In the genomic region with DNA sequence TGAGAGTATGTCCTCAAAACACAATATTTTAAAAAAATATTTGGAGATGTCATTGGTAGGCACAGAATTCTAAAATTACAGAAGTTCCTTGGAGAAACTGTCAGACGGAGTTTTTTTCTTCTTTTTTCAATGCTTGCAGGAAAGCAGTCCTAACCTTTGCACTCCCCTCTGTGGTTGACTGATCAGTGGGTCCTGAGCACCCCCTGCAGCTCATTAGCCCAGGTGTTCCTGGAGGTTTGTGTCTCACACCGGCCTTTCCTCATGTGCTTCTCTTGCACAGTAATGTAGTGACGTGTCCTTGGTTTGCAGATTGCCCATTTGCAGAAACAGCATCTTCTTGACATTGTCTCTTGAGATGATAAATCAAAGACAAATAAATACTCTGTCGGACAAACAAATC, we compare ENCODE assay signal across 8 cellular contexts.
A peak's percentile ranks its signal among the peaks of the same experiment; 100 is the strongest.
DNase-seq lines count a peak whose midpoint lies in the region; ATAC-seq and TF ChIP-seq lines count a peak whose summit lies in the region.

No MANE protein-coding gene starts in this region.

- H3K27me3 ChIP-seq in CD8-positive, alpha-beta memory T cell (ENCODE audit: insufficient read depth, low read length, poor library complexity, severe bottlenecking), result no peaks in the 10 kb centered on the region

- TF ChIP-seq CTCF in NB4 (IDR thresholded peaks at IDR 0.05; ENCODE audit: low read depth, low read length) (peak; percentile 61), natural killer cell (IDR thresholded peaks at IDR 0.05) (peak; percentile 50)

- H3K9me3 Mint-ChIP-seq in CD8-positive, alpha-beta memory T cell, result no peaks in the 10 kb centered on the region
- H3K9me3 Mint-ChIP-seq in natural killer cell, result no peaks in the 10 kb centered on the region

- DNase-seq in CD8-positive, alpha-beta memory T cell, result peak in 4 of 5 donors; percentile 15 to 51 (median 29)
- peak; percentile 56 for DNase-seq in NB4 (ENCODE audit: low read depth)
- DNase-seq in activated T-cell treated with anti-CD3 and anti-CD28 coated beads for 24 hours (ENCODE audit: low read depth), result peak; percentile 48
- DNase-seq in natural killer cell, result peak; percentile 32
- no peak for DNase-seq in glomerular visceral epithelial cell (ENCODE audit: extremely low spot score)
- DNase-seq in GM19238 (ENCODE audit: insufficient read length, low spot score), result no peak

- no peaks in the 10 kb centered on the region for H3K36me3 ChIP-seq in CD8-positive, alpha-beta memory T cell (ENCODE audit: insufficient read depth, low read length)

- H3K9me3 ChIP-seq in CD8-positive, alpha-beta memory T cell (ENCODE audit: low read length), result no peaks in the 10 kb centered on the region

- TF ChIP-seq POLR2A in NB4 (IDR thresholded peaks at IDR 0.05; ENCODE audit: extremely low read depth, insufficient read length), result no peak

- no peaks in the 10 kb centered on the region for H3K4me1 ChIP-seq in CD8-positive, alpha-beta memory T cell (ENCODE audit: insufficient read depth, low read length)

- no peaks in the 10 kb centered on the region for H3K36me3 Mint-ChIP-seq in CD8-positive, alpha-beta memory T cell
- no peaks in the 10 kb centered on the region for H3K36me3 Mint-ChIP-seq in natural killer cell

- CTCF ChIA-PET in CD8-positive, alpha-beta memory T cell (lab: Charles Lee), result interaction anchor here (1.9 kb wide), 1 partner anchor 14 kb away, joined by 5 read pairs; no protein-coding TSS in a partner anchor

- POLR2A ChIA-PET in CD8-positive, alpha-beta memory T cell (lab: Charles Lee), result no interaction called here

- H3K4me1 Mint-ChIP-seq in CD8-positive, alpha-beta memory T cell, result no peaks in the 10 kb centered on the region
- H3K4me1 Mint-ChIP-seq in natural killer cell, result no peaks in the 10 kb centered on the region

- ATAC-seq in natural killer cell (peak; percentile 65 to 83 (median 81)), HG02981 (IDR thresholded peaks at IDR 0.05; ENCODE audit: unreplicated experiment) (no peak), HG02970 (IDR thresholded peaks at IDR 0.05; ENCODE audit: low FRiP score, unreplicated experiment) (no peak)

- no peak overlapping the region for H3K4me3 ChIP-seq in CD8-positive, alpha-beta memory T cell (ENCODE audit: low read length)
- no peak overlapping the region for H3K4me3 ChIP-seq in NB4 (ENCODE audit: low read depth, low read length)

- H3K4me3 Mint-ChIP-seq in CD8-positive, alpha-beta memory T cell, result no peak overlapping the region
- H3K4me3 Mint-ChIP-seq in natural killer cell, result no peak overlapping the region

- intact Hi-C loops in natural killer cell (cut with micrococcal nuclease), result no loop called here

- peaks cover 14 to 51% of the 10 kb centered on the region in 2 donors for H3K27me3 Mint-ChIP-seq in CD8-positive, alpha-beta memory T cell
- peaks cover 17 to 38% of the 10 kb centered on the region in 2 donors for H3K27me3 Mint-ChIP-seq in natural killer cell (ENCODE audit: low read depth in 2 of 2)

- H3K27ac Mint-ChIP-seq in CD8-positive, alpha-beta memory T cell, result no peak overlapping the region
- H3K27ac Mint-ChIP-seq in natural killer cell, result no peak overlapping the region

- no peak overlapping the region for H3K27ac ChIP-seq in CD8-positive, alpha-beta memory T cell (ENCODE audit: low read depth, low read length)

Comparison
In these comparisons a context has a peak if more than half of its experiments do, and no peak if none do; other contexts are left out.
1. DNase-seq: peak in CD8-positive, alpha-beta memory T cell (4 of 5), NB4 (single experiment), activated T-cell treated with anti-CD3 and anti-CD28 coated beads for 24 hours (single experiment) and natural killer cell (single experiment); none in glomerular visceral epithelial cell (single experiment) and GM19238 (single experiment).
2. ATAC-seq: peak in natural killer cell (3 of 3); none in HG02981 (single experiment) and HG02970 (single experiment).